1 cellular context compared by ENCODE assay signal in the genomic region with DNA sequence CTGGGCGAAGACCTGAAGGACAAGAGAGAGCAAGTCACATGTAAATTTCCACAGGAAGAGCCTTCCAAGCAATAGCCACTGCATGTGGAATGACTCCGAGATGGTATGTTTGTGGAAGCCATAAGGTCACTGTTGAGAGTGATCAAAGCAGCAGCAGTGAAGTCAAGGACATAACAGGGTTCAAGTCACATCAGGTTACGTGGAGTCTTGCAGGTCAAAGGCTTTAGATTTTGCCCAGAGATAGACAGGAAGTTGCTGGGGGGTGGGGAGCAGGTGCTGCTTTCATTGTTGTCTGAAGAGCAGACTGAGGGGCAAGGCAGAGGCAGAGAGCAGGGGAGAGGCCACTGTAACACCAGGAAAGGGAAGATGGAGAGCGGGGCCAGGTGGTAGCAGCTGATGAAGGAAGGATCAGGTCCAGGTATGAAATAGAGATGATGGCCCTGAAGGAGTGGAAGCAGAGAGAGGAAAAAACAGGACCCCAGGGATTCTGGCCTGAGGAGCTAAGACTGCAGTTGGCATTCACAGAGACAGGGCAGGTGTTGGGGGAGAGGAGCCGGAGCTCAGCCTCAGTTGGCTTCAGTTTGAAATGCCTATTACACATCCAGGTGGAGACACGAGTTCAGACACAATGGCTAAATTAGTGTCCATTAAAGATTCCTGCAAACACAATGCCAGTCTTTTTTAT.
TF ChIP-seq lines count a peak whose summit lies in the region.

No MANE protein-coding gene starts in this region.

TF ChIP-seq in HepG2, 621 proteins besides CTCF, POLR2A, EP300 and RAD21 (continued from another document and continues in another):
- 0 out of 2 replicates have a peak, but pooled peaks have one; percentile 29 for TF ChIP-seq ZNF770 (CRISPR knock-in tag; IDR thresholded peaks at IDR 0.05)
- TF ChIP-seq, protein P1, sequence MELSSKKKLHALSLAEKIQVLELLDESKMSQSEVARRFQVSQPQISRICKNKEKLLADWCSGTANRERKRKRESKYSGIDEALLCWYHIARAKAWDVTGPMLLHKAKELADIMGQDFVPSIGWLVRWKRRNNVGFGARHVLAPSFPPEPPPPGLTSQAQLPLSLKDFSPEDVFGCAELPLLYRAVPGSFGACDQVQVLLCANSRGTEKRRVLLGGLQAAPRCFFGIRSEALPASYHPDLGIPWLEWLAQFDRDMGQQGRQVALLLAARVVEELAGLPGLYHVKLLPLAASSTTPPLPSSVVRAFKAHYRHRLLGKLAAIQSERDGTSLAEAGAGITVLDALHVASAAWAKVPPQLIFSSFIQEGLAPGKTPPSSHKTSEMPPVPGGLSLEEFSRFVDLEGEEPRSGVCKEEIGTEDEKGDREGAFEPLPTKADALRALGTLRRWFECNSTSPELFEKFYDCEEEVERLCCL (CRISPR knock-in tag; IDR thresholded peaks at IDR 0.05; ENCODE audit: borderline replicate concordance): no peak
- TF ChIP-seq, protein P2, sequence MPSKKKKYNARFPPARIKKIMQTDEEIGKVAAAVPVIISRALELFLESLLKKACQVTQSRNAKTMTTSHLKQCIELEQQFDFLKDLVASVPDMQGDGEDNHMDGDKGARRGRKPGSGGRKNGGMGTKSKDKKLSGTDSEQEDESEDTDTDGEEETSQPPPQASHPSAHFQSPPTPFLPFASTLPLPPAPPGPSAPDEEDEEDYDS (CRISPR knock-in tag; IDR thresholded peaks at IDR 0.05): peak; percentile 67; the same call in 1 of the 2 replicates
- no peak for TF ChIP-seq PRPF4 (IDR thresholded peaks at IDR 0.05; ENCODE audit: low read depth, low read length, poor library complexity, severe bottlenecking)
- peak; percentile 70 for TF ChIP-seq PHF5A (CRISPR knock-in tag; IDR thresholded peaks at IDR 0.05; ENCODE audit: low read depth, unreplicated experiment)
- TF ChIP-seq, protein P3, sequence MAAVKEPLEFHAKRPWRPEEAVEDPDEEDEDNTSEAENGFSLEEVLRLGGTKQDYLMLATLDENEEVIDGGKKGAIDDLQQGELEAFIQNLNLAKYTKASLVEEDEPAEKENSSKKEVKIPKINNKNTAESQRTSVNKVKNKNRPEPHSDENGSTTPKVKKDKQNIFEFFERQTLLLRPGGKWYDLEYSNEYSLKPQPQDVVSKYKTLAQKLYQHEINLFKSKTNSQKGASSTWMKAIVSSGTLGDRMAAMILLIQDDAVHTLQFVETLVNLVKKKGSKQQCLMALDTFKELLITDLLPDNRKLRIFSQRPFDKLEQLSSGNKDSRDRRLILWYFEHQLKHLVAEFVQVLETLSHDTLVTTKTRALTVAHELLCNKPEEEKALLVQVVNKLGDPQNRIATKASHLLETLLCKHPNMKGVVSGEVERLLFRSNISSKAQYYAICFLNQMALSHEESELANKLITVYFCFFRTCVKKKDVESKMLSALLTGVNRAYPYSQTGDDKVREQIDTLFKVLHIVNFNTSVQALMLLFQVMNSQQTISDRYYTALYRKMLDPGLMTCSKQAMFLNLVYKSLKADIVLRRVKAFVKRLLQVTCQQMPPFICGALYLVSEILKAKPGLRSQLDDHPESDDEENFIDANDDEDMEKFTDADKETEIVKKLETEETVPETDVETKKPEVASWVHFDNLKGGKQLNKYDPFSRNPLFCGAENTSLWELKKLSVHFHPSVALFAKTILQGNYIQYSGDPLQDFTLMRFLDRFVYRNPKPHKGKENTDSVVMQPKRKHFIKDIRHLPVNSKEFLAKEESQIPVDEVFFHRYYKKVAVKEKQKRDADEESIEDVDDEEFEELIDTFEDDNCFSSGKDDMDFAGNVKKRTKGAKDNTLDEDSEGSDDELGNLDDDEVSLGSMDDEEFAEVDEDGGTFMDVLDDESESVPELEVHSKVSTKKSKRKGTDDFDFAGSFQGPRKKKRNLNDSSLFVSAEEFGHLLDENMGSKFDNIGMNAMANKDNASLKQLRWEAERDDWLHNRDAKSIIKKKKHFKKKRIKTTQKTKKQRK (IDR thresholded peaks at IDR 0.05; ENCODE audit: low read length): no peak
- peak; percentile 98 for TF ChIP-seq SALL1 (CRISPR knock-in tag; IDR thresholded peaks at IDR 0.05)
- TF ChIP-seq NR2F6 (IDR thresholded peaks at IDR 0.05): peak; percentile 97
- peak; percentile 99 for TF ChIP-seq NR2F6 (CRISPR knock-in tag; IDR thresholded peaks at IDR 0.05)
- TF ChIP-seq ZBTB38 (CRISPR knock-in tag; IDR thresholded peaks at IDR 0.05): peak; percentile 45; the same call in 1 of the 2 replicates
- TF ChIP-seq, protein P4, sequence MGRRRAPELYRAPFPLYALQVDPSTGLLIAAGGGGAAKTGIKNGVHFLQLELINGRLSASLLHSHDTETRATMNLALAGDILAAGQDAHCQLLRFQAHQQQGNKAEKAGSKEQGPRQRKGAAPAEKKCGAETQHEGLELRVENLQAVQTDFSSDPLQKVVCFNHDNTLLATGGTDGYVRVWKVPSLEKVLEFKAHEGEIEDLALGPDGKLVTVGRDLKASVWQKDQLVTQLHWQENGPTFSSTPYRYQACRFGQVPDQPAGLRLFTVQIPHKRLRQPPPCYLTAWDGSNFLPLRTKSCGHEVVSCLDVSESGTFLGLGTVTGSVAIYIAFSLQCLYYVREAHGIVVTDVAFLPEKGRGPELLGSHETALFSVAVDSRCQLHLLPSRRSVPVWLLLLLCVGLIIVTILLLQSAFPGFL (CRISPR knock-in tag; IDR thresholded peaks at IDR 0.05): no peak
- TF ChIP-seq, protein P5, sequence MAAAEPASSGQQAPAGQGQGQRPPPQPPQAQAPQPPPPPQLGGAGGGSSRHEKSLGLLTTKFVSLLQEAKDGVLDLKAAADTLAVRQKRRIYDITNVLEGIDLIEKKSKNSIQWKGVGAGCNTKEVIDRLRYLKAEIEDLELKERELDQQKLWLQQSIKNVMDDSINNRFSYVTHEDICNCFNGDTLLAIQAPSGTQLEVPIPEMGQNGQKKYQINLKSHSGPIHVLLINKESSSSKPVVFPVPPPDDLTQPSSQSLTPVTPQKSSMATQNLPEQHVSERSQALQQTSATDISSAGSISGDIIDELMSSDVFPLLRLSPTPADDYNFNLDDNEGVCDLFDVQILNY (CRISPR knock-in tag; conservative IDR thresholded peaks at IDR 0.05): no peak
- TF ChIP-seq ZSCAN29 (CRISPR knock-in tag; conservative IDR thresholded peaks at IDR 0.05): peak; percentile 82; the same call in 1 of the 2 replicates
- TF ChIP-seq, protein P6, sequence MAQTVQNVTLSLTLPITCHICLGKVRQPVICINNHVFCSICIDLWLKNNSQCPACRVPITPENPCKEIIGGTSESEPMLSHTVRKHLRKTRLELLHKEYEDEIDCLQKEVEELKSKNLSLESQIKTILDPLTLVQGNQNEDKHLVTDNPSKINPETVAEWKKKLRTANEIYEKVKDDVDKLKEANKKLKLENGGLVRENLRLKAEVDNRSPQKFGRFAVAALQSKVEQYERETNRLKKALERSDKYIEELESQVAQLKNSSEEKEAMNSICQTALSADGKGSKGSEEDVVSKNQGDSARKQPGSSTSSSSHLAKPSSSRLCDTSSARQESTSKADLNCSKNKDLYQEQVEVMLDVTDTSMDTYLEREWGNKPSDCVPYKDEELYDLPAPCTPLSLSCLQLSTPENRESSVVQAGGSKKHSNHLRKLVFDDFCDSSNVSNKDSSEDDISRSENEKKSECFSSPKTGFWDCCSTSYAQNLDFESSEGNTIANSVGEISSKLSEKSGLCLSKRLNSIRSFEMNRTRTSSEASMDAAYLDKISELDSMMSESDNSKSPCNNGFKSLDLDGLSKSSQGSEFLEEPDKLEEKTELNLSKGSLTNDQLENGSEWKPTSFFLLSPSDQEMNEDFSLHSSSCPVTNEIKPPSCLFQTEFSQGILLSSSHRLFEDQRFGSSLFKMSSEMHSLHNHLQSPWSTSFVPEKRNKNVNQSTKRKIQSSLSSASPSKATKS (CRISPR knock-in tag; IDR thresholded peaks at IDR 0.05): no peak
- TF ChIP-seq ZSCAN25 (CRISPR knock-in tag; IDR thresholded peaks at IDR 0.05): peak; percentile 95
- peak; percentile 51; the same call in 1 of the 2 replicates for TF ChIP-seq KMT2B (CRISPR knock-in tag; IDR thresholded peaks at IDR 0.05)
- TF ChIP-seq, protein P7, sequence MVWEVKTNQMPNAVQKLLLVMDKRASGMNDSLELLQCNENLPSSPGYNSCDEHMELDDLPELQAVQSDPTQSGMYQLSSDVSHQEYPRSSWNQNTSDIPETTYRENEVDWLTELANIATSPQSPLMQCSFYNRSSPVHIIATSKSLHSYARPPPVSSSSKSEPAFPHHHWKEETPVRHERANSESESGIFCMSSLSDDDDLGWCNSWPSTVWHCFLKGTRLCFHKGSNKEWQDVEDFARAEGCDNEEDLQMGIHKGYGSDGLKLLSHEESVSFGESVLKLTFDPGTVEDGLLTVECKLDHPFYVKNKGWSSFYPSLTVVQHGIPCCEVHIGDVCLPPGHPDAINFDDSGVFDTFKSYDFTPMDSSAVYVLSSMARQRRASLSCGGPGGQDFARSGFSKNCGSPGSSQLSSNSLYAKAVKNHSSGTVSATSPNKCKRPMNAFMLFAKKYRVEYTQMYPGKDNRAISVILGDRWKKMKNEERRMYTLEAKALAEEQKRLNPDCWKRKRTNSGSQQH (CRISPR knock-in tag; IDR thresholded peaks at IDR 0.05; ENCODE audit: low read depth): 0 out of 2 replicates have a peak, but pooled peaks have one; percentile 71
- TF ChIP-seq AKNA (CRISPR knock-in tag; IDR thresholded peaks at IDR 0.05; ENCODE audit: borderline replicate concordance): no peak
- TF ChIP-seq FOXO1 (CRISPR knock-in tag; IDR thresholded peaks at IDR 0.05): peak; percentile 95
- no peak for TF ChIP-seq ISX (CRISPR knock-in tag; conservative IDR thresholded peaks at IDR 0.05)
- TF ChIP-seq ZNF569 (CRISPR knock-in tag; IDR thresholded peaks at IDR 0.05; ENCODE audit: borderline replicate concordance): no peak
- no peak for TF ChIP-seq SRSF9 (IDR thresholded peaks at IDR 0.05; ENCODE audit: borderline replicate concordance, insufficient read depth, low read depth, low read length, poor library complexity, severe bottlenecking)
- peak; percentile 91 for TF ChIP-seq HNF4A (CRISPR knock-in tag; IDR thresholded peaks at IDR 0.05)
- no peak for TF ChIP-seq NFKB2 (CRISPR knock-in tag; IDR thresholded peaks at IDR 0.05; ENCODE audit: borderline replicate concordance)
- no peak for TF ChIP-seq TOPORS (CRISPR knock-in tag; IDR thresholded peaks at IDR 0.05)
- peak; percentile 96 for TF ChIP-seq HDAC2 (CRISPR knock-in tag; IDR thresholded peaks at IDR 0.05)
- TF ChIP-seq ZNF329 (CRISPR knock-in tag; IDR thresholded peaks at IDR 0.05; ENCODE audit: low read depth): no peak
- TF ChIP-seq ZNF343 (CRISPR knock-in tag; IDR thresholded peaks at IDR 0.05): no peak
- no peak for TF ChIP-seq ZFP36 (IDR thresholded peaks at IDR 0.05; ENCODE audit: borderline replicate concordance, low read depth, low read length, partially characterized antibody)
- no peak for TF ChIP-seq RBAK (CRISPR knock-in tag; IDR thresholded peaks at IDR 0.05)
- TF ChIP-seq ZNF678 (CRISPR knock-in tag; IDR thresholded peaks at IDR 0.05): no peak
- no peak for TF ChIP-seq SAFB2 (CRISPR knock-in tag; IDR thresholded peaks at IDR 0.05; ENCODE audit: borderline replicate concordance, low read depth)
- peak; percentile 94 for TF ChIP-seq HOMEZ (CRISPR knock-in tag; IDR thresholded peaks at IDR 0.05; ENCODE audit: low read depth)
- peak; percentile 97 for TF ChIP-seq SNAI1 (CRISPR knock-in tag; IDR thresholded peaks at IDR 0.05; ENCODE audit: borderline replicate concordance)
